In genomic region chr9:2414465-2414864, GRCh38 we compare ENCODE assay signal across 1 cellular context.
TF ChIP-seq lines count a peak whose summit lies in the region.

No MANE protein-coding gene starts in this region.

TF ChIP-seq in HepG2, 621 proteins besides CTCF, POLR2A, EP300 and RAD21 (continued from another document):
- TF ChIP-seq, protein P1, sequence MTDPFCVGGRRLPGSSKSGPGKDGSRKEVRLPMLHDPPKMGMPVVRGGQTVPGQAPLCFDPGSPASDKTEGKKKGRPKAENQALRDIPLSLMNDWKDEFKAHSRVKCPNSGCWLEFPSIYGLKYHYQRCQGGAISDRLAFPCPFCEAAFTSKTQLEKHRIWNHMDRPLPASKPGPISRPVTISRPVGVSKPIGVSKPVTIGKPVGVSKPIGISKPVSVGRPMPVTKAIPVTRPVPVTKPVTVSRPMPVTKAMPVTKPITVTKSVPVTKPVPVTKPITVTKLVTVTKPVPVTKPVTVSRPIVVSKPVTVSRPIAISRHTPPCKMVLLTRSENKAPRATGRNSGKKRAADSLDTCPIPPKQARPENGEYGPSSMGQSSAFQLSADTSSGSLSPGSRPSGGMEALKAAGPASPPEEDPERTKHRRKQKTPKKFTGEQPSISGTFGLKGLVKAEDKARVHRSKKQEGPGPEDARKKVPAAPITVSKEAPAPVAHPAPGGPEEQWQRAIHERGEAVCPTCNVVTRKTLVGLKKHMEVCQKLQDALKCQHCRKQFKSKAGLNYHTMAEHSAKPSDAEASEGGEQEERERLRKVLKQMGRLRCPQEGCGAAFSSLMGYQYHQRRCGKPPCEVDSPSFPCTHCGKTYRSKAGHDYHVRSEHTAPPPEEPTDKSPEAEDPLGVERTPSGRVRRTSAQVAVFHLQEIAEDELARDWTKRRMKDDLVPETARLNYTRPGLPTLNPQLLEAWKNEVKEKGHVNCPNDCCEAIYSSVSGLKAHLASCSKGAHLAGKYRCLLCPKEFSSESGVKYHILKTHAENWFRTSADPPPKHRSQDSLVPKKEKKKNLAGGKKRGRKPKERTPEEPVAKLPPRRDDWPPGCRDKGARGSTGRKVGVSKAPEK (CRISPR knock-in tag; IDR thresholded peaks at IDR 0.05; ENCODE audit: borderline replicate concordance): no peak
- TF ChIP-seq ZNF205 (CRISPR knock-in tag; IDR thresholded peaks at IDR 0.05) (no peak), LBX2 (CRISPR knock-in tag; IDR thresholded peaks at IDR 0.05; ENCODE audit: borderline replicate concordance) (no peak), CENPX (CRISPR knock-in tag; IDR thresholded peaks at IDR 0.05) (no peak), ZSCAN31 (CRISPR knock-in tag; IDR thresholded peaks at IDR 0.05; ENCODE audit: low read depth) (no peak)
TF ChIP-seq in HepG2: peak in this region for 0.
